In the genomic region with DNA sequence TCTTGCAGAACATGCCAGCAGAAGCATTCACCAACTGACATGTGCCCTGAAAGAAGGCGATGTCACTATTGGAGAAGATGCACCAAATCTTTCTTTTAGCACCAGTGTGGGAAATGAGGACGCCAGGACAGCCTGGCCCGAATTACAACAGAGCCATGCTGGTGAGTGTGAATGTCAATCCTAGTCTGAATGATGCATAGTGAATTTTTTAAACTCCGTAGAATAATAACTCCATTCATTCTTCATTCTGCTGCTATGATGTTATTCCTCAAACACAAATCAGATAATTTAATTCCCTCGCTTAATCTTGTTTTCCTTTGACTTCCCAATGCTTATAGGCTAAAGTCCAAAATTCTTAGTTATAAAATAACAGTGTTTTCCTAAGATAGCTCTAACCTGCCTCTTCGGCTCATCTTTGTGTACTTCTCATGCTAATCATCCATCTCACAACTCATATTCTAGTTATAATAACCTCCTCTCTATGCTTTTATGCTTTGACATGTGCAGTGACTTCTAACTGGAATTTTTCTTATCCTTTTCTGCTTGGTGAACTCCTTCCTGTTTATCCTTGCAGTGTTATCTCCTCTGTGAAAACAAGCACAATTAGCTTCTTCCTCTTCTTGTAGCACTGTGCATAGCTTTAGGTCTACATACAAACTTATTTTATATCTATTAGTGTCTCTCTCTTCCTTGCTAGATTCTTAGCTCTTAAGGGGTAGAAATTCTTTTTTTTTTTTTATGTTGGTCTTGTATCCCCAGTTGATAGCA, we compare ENCODE assay signal across 18 cellular contexts. TPM values are rescaled to one million over a fixed set of nuclear protein-coding genes. Genes with fewer than 3 reads are reported as not detected.
DNase-seq lines count a peak whose midpoint lies in the region; ATAC-seq and TF ChIP-seq lines count a peak whose summit lies in the region.
"Had no signal": no experiment of that assay in that cellular context is flagged by ENCODE, and none has a peak within 500 bp of the region (broad histone marks: within the 10 kb centered on the region; RNA-seq: fewer than 3 reads in every experiment).

No MANE protein-coding gene starts in this region.

- CTCF ChIA-PET in HCT116 (lab: Charles Lee): no interaction called here

- peaks cover 34% of the 10 kb centered on the region for H3K4me1 Mint-ChIP-seq in dendritic cell treated with granulocyte-macrophage colony-stimulating factor and Interleukin-4, amounts not matched to agents 40 ng/mL and 50 ng/mL, for 4 days (ENCODE audit: low read depth)

- ATAC-seq in HCT116: no peak
- no peak for ATAC-seq in RWPE2 (ENCODE audit: low read depth)
- ATAC-seq in GM18858 (IDR thresholded peaks at IDR 0.05; ENCODE audit: unreplicated experiment): no peak
- ATAC-seq: activated CD4-positive, CD25-positive, alpha-beta regulatory T cell treated with anti-CD3 and anti-CD28 coated beads, Interleukin-2, amount 50 U/mL, for 24 hours; left lung; naive thymus-derived CD8-positive, alpha-beta T cell; psoas muscle had no signal

- H3K9me3 ChIP-seq in HCT116 (ENCODE audit: control insufficient read depth in 1 of 2, insufficient read depth in 1 of 2, low read depth in 1 of 2, low read length in 2 of 2) (no peaks in the 10 kb centered on the region), RWPE2 (ENCODE audit: severe bottlenecking) (no peaks in the 10 kb centered on the region), osteoblast (ENCODE audit: low read depth, low read length) (no peaks in the 10 kb centered on the region)
- H3K9me3 ChIP-seq: left lung, psoas muscle, spleen had no signal

- H3K27ac ChIP-seq in HCT116 (ENCODE audit: low read depth, low read length) (peak overlapping the region; percentile 94), RWPE2 (ENCODE audit: poor library complexity, severe bottlenecking) (peak overlapping the region; percentile 97), osteoblast (ENCODE audit: low read depth, low read length) (peak overlapping the region; percentile 81)
- H3K27ac ChIP-seq: psoas muscle had no signal

- H3K4me3 Mint-ChIP-seq in dendritic cell treated with granulocyte-macrophage colony-stimulating factor and Interleukin-4, amounts not matched to agents 40 ng/mL and 50 ng/mL, for 4 days: no peak overlapping the region
- H3K4me3 Mint-ChIP-seq: CD4-positive, alpha-beta memory T cell; naive thymus-derived CD8-positive, alpha-beta T cell had no signal

- intact Hi-C loops in HCT116 (cut with micrococcal nuclease): no loop called here
- intact Hi-C loops in dendritic cell treated with granulocyte-macrophage colony-stimulating factor and Interleukin-4, amounts not matched to agents 40 ng/mL and 50 ng/mL, for 4 days (cut with micrococcal nuclease): no loop called here

- H2AFZ ChIP-seq in HCT116 (ENCODE audit: low read depth, low read length, poor library complexity, severe bottlenecking) (no peak overlapping the region), osteoblast (ENCODE audit: low read length) (no peak overlapping the region)

- no peaks in the 10 kb centered on the region; a peak in 1 of 4 replicates for H3K36me3 ChIP-seq in HCT116 (ENCODE audit: control insufficient read depth in 1 of 2, insufficient read depth in 2 of 2, low read length in 2 of 2)
- H3K36me3 ChIP-seq in RWPE2 (ENCODE audit: low read depth): peaks cover 52% of the 10 kb centered on the region
- H3K36me3 ChIP-seq in osteoblast (ENCODE audit: insufficient read depth, low read length): peaks cover 19% of the 10 kb centered on the region

- POLR2A ChIA-PET in HCT116 (lab: Charles Lee): interaction anchor here (2.1 kb wide), 1 partner anchor 15 kb away, joined by 12 read pairs; a partner anchor contains a TSS

- H3K9me3 Mint-ChIP-seq in dendritic cell treated with granulocyte-macrophage colony-stimulating factor and Interleukin-4, amounts not matched to agents 40 ng/mL and 50 ng/mL, for 4 days: no peaks in the 10 kb centered on the region
- H3K9me3 Mint-ChIP-seq: CD4-positive, alpha-beta memory T cell; naive thymus-derived CD8-positive, alpha-beta T cell; stimulated activated memory B cell treated with anti-CD40 and anti-IgM and Interleukin-4, amounts not matched to agents 10 μg/mL and 1 μg/mL and 100 μg/mL, for 72 hours had no signal

- DNase-seq in HCT116 (ENCODE audit: low read depth, low spot score) (no peak), RWPE2 (ENCODE audit: low spot score) (no peak), osteoblast (ENCODE audit: insufficient read length, low spot score, missing footprints) (peak; percentile 58), foreskin melanocyte (no peak), H4 (ENCODE audit: low spot score) (no peak)
- DNase-seq: CD4-positive, alpha-beta memory T cell; cerebellar nuclear complex; left lung; MM.1S; naive thymus-derived CD8-positive, alpha-beta T cell; NCI-H2081; psoas muscle; spleen; trophoblast cell had no signal

- peak overlapping the region; percentile 45 for H3K27ac Mint-ChIP-seq in dendritic cell treated with granulocyte-macrophage colony-stimulating factor and Interleukin-4, amounts not matched to agents 40 ng/mL and 50 ng/mL, for 4 days

- RAD21 ChIA-PET in HCT116 (lab: Charles Lee; ENCODE audit: low non-redundant PET in 1 of 2, low total read pairs in 2 of 2, uncharacterized antibody in 2 of 2, unreplicated experiment in 2 of 2): no interaction called here

- no peak for TF ChIP-seq POLR2A in HCT116 (IDR thresholded peaks at IDR 0.05; ENCODE audit: borderline replicate concordance, extremely low read depth, insufficient read depth, insufficient read length)

- peaks cover 30% of the 10 kb centered on the region for H3K36me3 Mint-ChIP-seq in dendritic cell treated with granulocyte-macrophage colony-stimulating factor and Interleukin-4, amounts not matched to agents 40 ng/mL and 50 ng/mL, for 4 days (ENCODE audit: low read depth)

- H3K4me2 ChIP-seq in HCT116 (ENCODE audit: low read length) (peak overlapping the region; percentile 73), osteoblast (ENCODE audit: insufficient read depth, low read length) (no peak overlapping the region)

- H3K9me2 ChIP-seq in HCT116 (ENCODE audit: insufficient read depth): no peaks in the 10 kb centered on the region

- BruUV-seq in HCT116 (replicated peaks; lab: Mats Ljungman, UMichigan): no TSS peak

- H4K20me1 ChIP-seq in HCT116 (ENCODE audit: insufficient read depth): no peaks in the 10 kb centered on the region
- H4K20me1 ChIP-seq in osteoblast (ENCODE audit: insufficient read depth, low read length): no peaks in the 10 kb centered on the region

- TF ChIP-seq RAD21 in HCT116 (IDR thresholded peaks at IDR 0.05; ENCODE audit: low read depth): no peak

- H3K4me1 ChIP-seq in HCT116 (ENCODE audit: control insufficient read depth in 1 of 2, insufficient read depth in 2 of 2, low read length in 2 of 2) (peaks cover 27 to 53% of the 10 kb centered on the region in 2 experiments), RWPE2 (ENCODE audit: insufficient read depth, poor library complexity, severe bottlenecking) (peaks cover 31% of the 10 kb centered on the region), osteoblast (ENCODE audit: insufficient read depth, low read length) (peaks cover 47% of the 10 kb centered on the region)
- H3K4me1 ChIP-seq: psoas muscle had no signal

- TF ChIP-seq CTCF in HCT116 (IDR thresholded peaks at IDR 0.05 in 2 of 3, conservative IDR thresholded peaks at IDR 0.05 in 1 of 3; ENCODE audit: borderline replicate concordance in 1 of 3, insufficient read depth in 1 of 3, low read depth in 2 of 3, low read length in 2 of 3) (no peak), RWPE2 (IDR thresholded peaks at IDR 0.05; ENCODE audit: poor library complexity, severe bottlenecking) (no peak), osteoblast (IDR thresholded peaks at IDR 0.05; ENCODE audit: extremely low read depth, low read depth, low read length) (no peak)

- H3K27me3 ChIP-seq in HCT116 (ENCODE audit: insufficient read depth, low read length): no peaks in the 10 kb centered on the region
- H3K27me3 ChIP-seq in RWPE2 (ENCODE audit: insufficient read depth, poor library complexity, severe bottlenecking): no peaks in the 10 kb centered on the region
- H3K27me3 ChIP-seq in osteoblast (ENCODE audit: insufficient read depth, low read length): no peaks in the 10 kb centered on the region
- H3K27me3 ChIP-seq: left lung, spleen had no signal

- H3K79me2 ChIP-seq in HCT116 (ENCODE audit: insufficient read depth, low read length) (peaks cover 8% of the 10 kb centered on the region), osteoblast (ENCODE audit: insufficient read depth, low read length) (peaks cover 34% of the 10 kb centered on the region)

- no peaks in the 10 kb centered on the region for H3K27me3 Mint-ChIP-seq in dendritic cell treated with granulocyte-macrophage colony-stimulating factor and Interleukin-4, amounts not matched to agents 40 ng/mL and 50 ng/mL, for 4 days
- H3K27me3 Mint-ChIP-seq: CD4-positive, alpha-beta memory T cell; naive thymus-derived CD8-positive, alpha-beta T cell; stimulated activated memory B cell treated with anti-CD40 and anti-IgM and Interleukin-4, amounts not matched to agents 10 μg/mL and 1 μg/mL and 100 μg/mL, for 72 hours had no signal

- H3K4me3 ChIP-seq in HCT116 (replicated peaks in 1 of 2; ENCODE audit: low read depth in 1 of 2, low read length in 2 of 2): 0 out of 4 replicates have a peak overlapping the region, but pooled peaks of 1 of the 2 experiments have one; percentile 51
- H3K4me3 ChIP-seq in RWPE2 (ENCODE audit: severe bottlenecking): no peak overlapping the region
- H3K4me3 ChIP-seq in osteoblast (ENCODE audit: insufficient read depth, low read length): no peak overlapping the region
- H3K4me3 ChIP-seq: left lung, psoas muscle had no signal

- H3K9ac ChIP-seq in HCT116 (ENCODE audit: low read length): peak overlapping the region; percentile 61

TF ChIP-seq in HCT116, 20 proteins besides CTCF, POLR2A, EP300 and RAD21:
- no peak for TF ChIP-seq SP1 (IDR thresholded peaks at IDR 0.05; ENCODE audit: low read depth)

RNA-seq across cellular contexts. Expression of a gene that starts 14.4 kb away (rescaled TPM):
- total RNA-seq in HCT116 (2021; ENCODE audit: unreplicated experiment): 38.2 TPM
- polyA plus RNA-seq in HCT116 (2012): 42.7 and 47.5 TPM in 2 replicates
- 42.7 and 63.9 TPM in 2 replicates for total RNA-seq in osteoblast
- total RNA-seq in H4 (2014; rRNA removed; shearing (Covaris generic)): 7.7 and 7.9 TPM in 2 replicates

RNA-seq across cellular contexts. Expression of a gene that starts 15.2 kb away (rescaled TPM):
- total RNA-seq in HCT116 (2021; ENCODE audit: unreplicated experiment) (55.2 TPM), osteoblast (90.5 and 102 TPM in 2 replicates)
- polyA plus RNA-seq in HCT116 (2012): 17.0 and 20.9 TPM in 2 replicates
- total RNA-seq in H4 (2014; rRNA removed; shearing (Covaris generic)): 21.5 and 28.3 TPM in 2 replicates
